8 cellular contexts compared by ENCODE assay signal in the genomic region with DNA sequence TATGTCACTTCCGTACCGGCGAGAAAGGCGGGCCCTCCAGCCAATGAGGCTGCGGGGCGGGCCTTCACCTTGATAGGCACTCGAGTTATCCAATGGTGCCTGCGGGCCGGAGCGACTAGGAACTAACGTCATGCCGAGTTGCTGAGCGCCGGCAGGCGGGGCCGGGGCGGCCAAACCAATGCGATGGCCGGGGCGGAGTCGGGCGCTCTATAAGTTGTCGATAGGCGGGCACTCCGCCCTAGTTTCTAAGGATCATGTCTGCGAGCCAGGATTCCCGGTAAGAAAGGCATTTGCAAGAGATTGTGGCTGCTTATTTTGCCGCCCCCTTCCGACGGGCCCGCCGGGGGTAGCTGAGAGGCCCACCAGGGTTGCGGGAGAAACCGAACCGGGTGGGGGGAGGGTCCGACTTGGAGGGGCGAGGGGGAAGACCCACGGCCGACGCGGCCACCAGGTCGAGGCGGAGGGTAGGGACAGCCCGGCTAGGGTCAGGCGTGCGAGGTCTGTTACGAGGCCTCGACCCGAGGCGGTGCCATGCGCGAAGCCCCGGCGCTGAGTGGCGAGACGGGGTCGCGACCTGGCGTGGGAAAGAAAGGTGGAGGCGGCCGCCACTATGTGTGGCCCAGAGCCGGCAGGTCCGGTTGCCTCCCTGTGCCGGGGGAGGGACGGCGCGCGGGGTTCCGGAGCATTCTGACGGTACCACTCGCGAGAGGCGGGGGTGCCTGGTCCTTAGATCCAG. TPM values are rescaled to one million over a fixed set of nuclear protein-coding genes. Genes with fewer than 3 reads are reported as not detected.
DNase-seq lines count a peak whose midpoint lies in the region; ATAC-seq and TF ChIP-seq lines count a peak whose summit lies in the region.

No MANE protein-coding gene starts in this region.

- H3K27ac ChIP-seq in left ventricle myocardium inferior (replicated peaks) (peak overlapping the region; percentile 98), aorta (ENCODE audit: low read depth in 1 of 2, low read length in 2 of 2) (peak overlapping the region; percentile 71 to 86)

- intact Hi-C loops in left ventricle myocardium inferior (cut with micrococcal nuclease), result no loop called here
- intact Hi-C loops in aorta (cut with DNase I), result loop anchor here in 1 of 2 donors (5.0 kb wide), 2 partner anchors 115 to 580 kb away; a partner anchor contains a TSS

- H3K27me3 Mint-ChIP-seq in progenitor cell of endocrine pancreas, result no peaks in the 10 kb centered on the region

- H3K4me1 Mint-ChIP-seq in progenitor cell of endocrine pancreas (ENCODE audit: low read depth), result peaks cover 21% of the 10 kb centered on the region

- H3K36me3 Mint-ChIP-seq in progenitor cell of endocrine pancreas (ENCODE audit: insufficient read depth), result peaks cover 42% of the 10 kb centered on the region

- ATAC-seq in HG02798 (IDR thresholded peaks at IDR 0.05; ENCODE audit: poor library complexity, unreplicated experiment) (peak; percentile 90), aorta (ENCODE audit: low FRiP score) (peak; percentile 97)

- H3K4me3 Mint-ChIP-seq in progenitor cell of endocrine pancreas (ENCODE audit: low read depth), result peak overlapping the region; percentile 98

- DNase-seq in NCI-H1694 (lab: John Stamatoyannopoulos, UW), result peak; percentile 99
- peak in 4 of 5 experiments; percentile 99 to 100 (median 100) for DNase-seq in T-helper 2 cell
- DNase-seq in amygdala (lab: John Stamatoyannopoulos, UW), result peak; percentile 85 to 100 (median 100)
- peak; percentile 99 for DNase-seq in left ventricle myocardium inferior
- DNase-seq in progenitor cell of endocrine pancreas (ENCODE audit: low spot score, unreplicated experiment), result peak; percentile 100
- peak; percentile 85 to 99 for DNase-seq in aorta

- TF ChIP-seq CTCF in left ventricle myocardium inferior (IDR thresholded peaks at IDR 0.05; ENCODE audit: borderline replicate concordance) (peak; percentile 9), progenitor cell of endocrine pancreas (IDR thresholded peaks at IDR 0.05; ENCODE audit: unreplicated experiment) (no peak)

- H3K9me3 ChIP-seq in left ventricle myocardium inferior (replicated peaks) (no peaks in the 10 kb centered on the region), aorta (ENCODE audit: control insufficient read depth, low read length) (no peaks in the 10 kb centered on the region)

- peaks cover 56% of the 10 kb centered on the region for H3K4me1 ChIP-seq in left ventricle myocardium inferior
- no peaks in the 10 kb centered on the region for H3K4me1 ChIP-seq in aorta (ENCODE audit: control insufficient read depth in 1 of 2, insufficient read depth in 2 of 2, low read length in 2 of 2)

- 1% methylated on average over 70 to 73 of the region's 73 CpGs for WGBS in aorta, 2 donors

- H3K27ac Mint-ChIP-seq in progenitor cell of endocrine pancreas, result peak overlapping the region; percentile 97

- H3K36me3 ChIP-seq in left ventricle myocardium inferior (peaks cover 71% of the 10 kb centered on the region), aorta (ENCODE audit: control insufficient read depth in 1 of 2, insufficient read depth in 2 of 2, low read length in 1 of 2) (peaks cover 0 to 15% of the 10 kb centered on the region in 2 donors)

- TF ChIP-seq POLR2A in GM10847 (IDR thresholded peaks at IDR 0.05; ENCODE audit: extremely low read depth, insufficient read length), result peak; percentile 99

- H3K9me3 Mint-ChIP-seq in progenitor cell of endocrine pancreas (ENCODE audit: low read depth), result no peaks in the 10 kb centered on the region

- H3K27me3 ChIP-seq in left ventricle myocardium inferior (ENCODE audit: low read depth), result no peaks in the 10 kb centered on the region
- H3K27me3 ChIP-seq in aorta (ENCODE audit: control insufficient read depth in 1 of 2, insufficient read depth in 2 of 2, low read length in 1 of 2), result no peaks in the 10 kb centered on the region

- H3K4me3 ChIP-seq in left ventricle myocardium inferior, result peak overlapping the region; percentile 95
- H3K4me3 ChIP-seq in aorta (ENCODE audit: low read length in 2 of 2), result peak overlapping the region; percentile 68 to 90

RNA-seq across cellular contexts. Expression of a gene that starts 6.7 kb away (rescaled TPM):
- total RNA-seq in left ventricle myocardium inferior (25.5 TPM), progenitor cell of endocrine pancreas (not detected in 2 replicates), aorta (100 to 1,000 TPM; 111 to 112 TPM)
- polyA plus RNA-seq in aorta, result 100 to 1,000 TPM in 1 of 2 donors, 10 to 100 TPM in 1; 55.3 to 111 TPM

RNA-seq across cellular contexts. Expression of a gene that starts 10.9 kb away (rescaled TPM):
- total RNA-seq in left ventricle myocardium inferior (24.9 TPM), progenitor cell of endocrine pancreas (71.4 and 71.9 TPM in 2 replicates), aorta (10 to 100 TPM; 21.4 to 24.7 TPM)
- polyA plus RNA-seq in aorta, result 10 to 100 TPM; 12.0 to 20.8 TPM

RNA-seq across cellular contexts. Expression of a gene that starts 11.0 kb away (rescaled TPM):
- total RNA-seq in left ventricle myocardium inferior (29.5 TPM), progenitor cell of endocrine pancreas (58.2 and 62.5 TPM in 2 replicates), aorta (10 to 100 TPM; 36.2 to 38.3 TPM)
- 10 to 100 TPM; 48.4 to 75.1 TPM for polyA plus RNA-seq in aorta

RNA-seq across cellular contexts. Expression of a gene that starts 14.2 kb away (rescaled TPM):
- total RNA-seq in left ventricle myocardium inferior (6.3 TPM), progenitor cell of endocrine pancreas (4.1 and 4.7 TPM in 2 replicates), aorta (10 to 100 TPM; 17.7 to 28.6 TPM)
- polyA plus RNA-seq in aorta, result 10 to 100 TPM; 25.7 to 26.4 TPM

RNA-seq across cellular contexts. Expression of a gene that starts 17.1 kb away (rescaled TPM):
- total RNA-seq in left ventricle myocardium inferior (1.9 TPM), progenitor cell of endocrine pancreas (0.93 and 1.0 TPM in 2 replicates), aorta (1 to 10 TPM; 1.1 to 2.4 TPM)
- polyA plus RNA-seq in aorta, result 1 to 10 TPM in 1 of 2 donors, under 1 TPM in 1; 0.50 to 2.8 TPM

Comparison
In these comparisons a context has a peak if more than half of its experiments do, and no peak if none do; other contexts are left out.
1. Peak in every context shown above with its lines: DNase-seq, ATAC-seq, H3K4me3 ChIP-seq and H3K27ac ChIP-seq.
2. RNA of a gene that starts 6.7 kb away (total RNA-seq): 111 to 112 TPM in aorta and 25.5 TPM in left ventricle myocardium inferior (single experiment); not detected in progenitor cell of endocrine pancreas; every median in the first group is over 10 times any median in the second.